8 cellular contexts compared by ENCODE assay signal in genomic region chr12:11553871-11554533, GRCh38.
DNase-seq lines count a peak whose midpoint lies in the region; ATAC-seq and TF ChIP-seq lines count a peak whose summit lies in the region.

No MANE protein-coding gene starts in this region.

- no peaks in the 10 kb centered on the region for H3K4me1 ChIP-seq in PC-3 (ENCODE audit: insufficient read depth, low read length)

- peak; percentile 82 for DNase-seq in DMS79 treated with DMSO at 0.1 percent for 48 hours (lab: John Stamatoyannopoulos, UW)
- peak; percentile 30 to 49 for DNase-seq in Kasumi-1 (lab: John Stamatoyannopoulos, UW)
- peak; percentile 68 for DNase-seq in PC-3
- no peak for DNase-seq in activated naive CD8-positive, alpha-beta T cell treated with anti-CD3 and anti-CD28 coated beads, Interleukin-2, amount 10 ng/mL, durations not matched to agents 7 days and 5 days
- DNase-seq in left cardiac atrium = peak; percentile 37
- DNase-seq in sciatic nerve (ENCODE audit: low spot score) = no peak

- H3K4me3 Mint-ChIP-seq in activated naive CD8-positive, alpha-beta T cell treated with anti-CD3 and anti-CD28 coated beads, Interleukin-2, amount 10 ng/mL, durations not matched to agents 7 days and 5 days = peak overlapping the region; percentile 34

- no peaks in the 10 kb centered on the region for H3K36me3 ChIP-seq in PC-3 (ENCODE audit: low read depth, low read length)

- H3K9me2 ChIP-seq in PC-3 (replicated peaks; ENCODE audit: low read length) = no peaks in the 10 kb centered on the region

- peak; percentile 59 for TF ChIP-seq CTCF in PC-3 (conservative IDR thresholded peaks at IDR 0.05; ENCODE audit: low read depth, low read length)

- ATAC-seq in GM21423 (IDR thresholded peaks at IDR 0.05; ENCODE audit: unreplicated experiment) (peak; percentile 58), PC-3 (peak; percentile 50), left cardiac atrium (peak in 1 of 2 donors; percentile 55), sciatic nerve (peak; percentile 68), HG03139 (IDR thresholded peaks at IDR 0.05; ENCODE audit: unreplicated experiment) (no peak)
- peak; percentile 81 for ATAC-seq in activated naive CD8-positive, alpha-beta T cell treated with anti-CD3 and anti-CD28 coated beads, Interleukin-2, amount 10 ng/mL, durations not matched to agents 7 days and 5 days (ENCODE audit: low read depth)

- H3K36me3 Mint-ChIP-seq in activated naive CD8-positive, alpha-beta T cell treated with anti-CD3 and anti-CD28 coated beads, Interleukin-2, amount 10 ng/mL, durations not matched to agents 7 days and 5 days = no peaks in the 10 kb centered on the region

- CTCF ChIA-PET in PC-3 (lab: Charles Lee) = no interaction called here

- H3K79me2 ChIP-seq in PC-3 (ENCODE audit: low read length) = no peaks in the 10 kb centered on the region

- no peaks in the 10 kb centered on the region for H3K9me3 Mint-ChIP-seq in activated naive CD8-positive, alpha-beta T cell treated with anti-CD3 and anti-CD28 coated beads, Interleukin-2, amount 10 ng/mL, durations not matched to agents 7 days and 5 days

- no peak overlapping the region for H3K27ac ChIP-seq in PC-3 (ENCODE audit: low read length)

- H4K20me1 ChIP-seq in PC-3 (ENCODE audit: low read length) = no peaks in the 10 kb centered on the region

- H2AFZ ChIP-seq in PC-3 (ENCODE audit: low read length) = no peak overlapping the region

- H3F3A ChIP-seq in PC-3 (ENCODE audit: low read length, unreplicated experiment) = no peaks in the 10 kb centered on the region

- peaks cover under 1% of the 10 kb centered on the region for H3K27me3 Mint-ChIP-seq in activated naive CD8-positive, alpha-beta T cell treated with anti-CD3 and anti-CD28 coated beads, Interleukin-2, amount 10 ng/mL, durations not matched to agents 7 days and 5 days

- intact Hi-C loops in PC-3 (cut with micrococcal nuclease) (loop anchor here (1.0 to 2.0 kb wide), 2 partner anchors 27 to 479 kb away; no protein-coding TSS in a partner anchor), left cardiac atrium (cut with DNase I) (no loop called here), sciatic nerve (cut with DNase I) (no loop called here)

- no peaks in the 10 kb centered on the region for H3K27me3 ChIP-seq in PC-3 (ENCODE audit: low read length)

- BruUV-seq in PC-3 (replicated peaks; lab: Mats Ljungman, UMichigan) = no TSS peak

- H3K27ac Mint-ChIP-seq in activated naive CD8-positive, alpha-beta T cell treated with anti-CD3 and anti-CD28 coated beads, Interleukin-2, amount 10 ng/mL, durations not matched to agents 7 days and 5 days = peak overlapping the region; percentile 56

- POLR2A ChIA-PET in PC-3 (lab: Charles Lee; ENCODE audit: unreplicated experiment) = no interaction called here
- POLR2A ChIA-PET in activated naive CD8-positive, alpha-beta T cell treated with anti-CD3 and anti-CD28 coated beads, Interleukin-2, amount 10 ng/mL, durations not matched to agents 7 days and 5 days (lab: Charles Lee) = interaction anchor here (2.6 kb wide), 1 partner anchor 8 kb away, joined by 17 read pairs; no protein-coding TSS in a partner anchor

- H3K4me3 ChIP-seq in PC-3 (ENCODE audit: low read length) = no peak overlapping the region

- peak overlapping the region; percentile 28; the same call in 1 of the 2 replicates for H3K4me2 ChIP-seq in PC-3 (ENCODE audit: low read length)

- no peaks in the 10 kb centered on the region for H3K9me3 ChIP-seq in PC-3 (ENCODE audit: low read length)

- no peak overlapping the region for H3K9ac ChIP-seq in PC-3 (ENCODE audit: low read length)

- H3K4me1 Mint-ChIP-seq in activated naive CD8-positive, alpha-beta T cell treated with anti-CD3 and anti-CD28 coated beads, Interleukin-2, amount 10 ng/mL, durations not matched to agents 7 days and 5 days = peaks cover 21% of the 10 kb centered on the region

Comparison
In these comparisons a context has a peak if more than half of its experiments do, and no peak if none do; other contexts are left out.
1. DNase-seq: peak in DMS79 treated with DMSO at 0.1 percent for 48 hours (single experiment), Kasumi-1 (2 of 2), PC-3 (single experiment) and left cardiac atrium (single experiment); none in activated naive CD8-positive, alpha-beta T cell treated with anti-CD3 and anti-CD28 coated beads, Interleukin-2, amount 10 ng/mL, durations not matched to agents 7 days and 5 days (single experiment) and sciatic nerve (single experiment).